Comparison of ENCODE assay signal across 8 cellular contexts in genomic region chr11:134034496-134035381, GRCh38. TPM values are rescaled to one million over a fixed set of nuclear protein-coding genes. Genes with fewer than 3 reads are reported as not detected.
DNase-seq lines count a peak whose midpoint lies in the region; ATAC-seq, FAIRE-seq and TF ChIP-seq lines count a peak whose summit lies in the region.

No MANE protein-coding gene starts in this region.

- H3K27ac ChIP-seq in Karpas-422 (ENCODE audit: low read length) (peak overlapping the region; percentile 73), astrocyte (ENCODE audit: low read depth, low read length) (no peak overlapping the region), PC-9 (no peak overlapping the region)

- H2AFZ ChIP-seq in Karpas-422 (ENCODE audit: low read length) (no peak overlapping the region), astrocyte (ENCODE audit: low read depth, low read length) (peak overlapping the region; percentile 53), PC-9 (no peak overlapping the region)

- no peak for TF ChIP-seq CTCF in astrocyte (IDR thresholded peaks at IDR 0.05; ENCODE audit: insufficient read depth, low read depth, low read length)
- no peak for TF ChIP-seq CTCF in PC-9 (conservative IDR thresholded peaks at IDR 0.05)

- H3K4me1 Mint-ChIP-seq in astrocyte (ENCODE audit: low read depth, unreplicated experiment) (peaks cover 37% of the 10 kb centered on the region), naive B cell (peaks cover 9 to 26% (median 21%) of the 10 kb centered on the region in 3 donors)

- POLR2A ChIA-PET in PC-9 (lab: Charles Lee; ENCODE audit: unreplicated experiment): no interaction called here

- H3K79me2 ChIP-seq in Karpas-422 (ENCODE audit: low read length) (no peaks in the 10 kb centered on the region), astrocyte (ENCODE audit: insufficient read depth, low read length) (no peaks in the 10 kb centered on the region), PC-9 (ENCODE audit: low read depth) (no peaks in the 10 kb centered on the region)

- no peaks in the 10 kb centered on the region for H3K9me2 ChIP-seq in Karpas-422 (replicated peaks; ENCODE audit: insufficient read depth, low read length)
- H3K9me2 ChIP-seq in PC-9 (ENCODE audit: insufficient read depth): no peaks in the 10 kb centered on the region

- H3K9me3 Mint-ChIP-seq in astrocyte (ENCODE audit: unreplicated experiment) (no peaks in the 10 kb centered on the region), naive B cell (no peaks in the 10 kb centered on the region)

- DNase-seq in AG08395 (ENCODE audit: low spot score): peak; percentile 30
- no peak for DNase-seq in Karpas-422
- no peak for DNase-seq in astrocyte (ENCODE audit: low read depth)
- no peak for DNase-seq in naive B cell
- no peak for DNase-seq in PC-9
- no peak for DNase-seq in NCI-H748 (lab: John Stamatoyannopoulos, UW; ENCODE audit: unreplicated experiment)
- DNase-seq in iPS-NIHi7 (ENCODE audit: extremely low spot score): no peak

- H3K9ac ChIP-seq in Karpas-422 (ENCODE audit: low read length): peak overlapping the region; percentile 66
- H3K9ac ChIP-seq in astrocyte (ENCODE audit: low read length): no peak overlapping the region

- ATAC-seq in naive B cell (ENCODE audit: low read depth in 2 of 2) (no peak), GM18517 (IDR thresholded peaks at IDR 0.05; ENCODE audit: unreplicated experiment) (no peak)

- intact Hi-C loops in PC-9 (cut with micrococcal nuclease; ENCODE audit: unreplicated experiment): no loop called here

- peaks cover 79% of the 10 kb centered on the region for H3K4me1 ChIP-seq in Karpas-422 (ENCODE audit: low read length)
- H3K4me1 ChIP-seq in astrocyte (ENCODE audit: insufficient read depth, low read length): peaks cover 28% of the 10 kb centered on the region
- no peaks in the 10 kb centered on the region for H3K4me1 ChIP-seq in PC-9 (replicated peaks; ENCODE audit: insufficient read depth)

- H4K20me1 ChIP-seq in Karpas-422 (ENCODE audit: insufficient read depth, low read depth, low read length): no peaks in the 10 kb centered on the region
- H4K20me1 ChIP-seq in astrocyte (ENCODE audit: insufficient read depth, low read length): no peaks in the 10 kb centered on the region
- H4K20me1 ChIP-seq in PC-9 (ENCODE audit: insufficient read depth): no peaks in the 10 kb centered on the region

- peak overlapping the region; percentile 49; the same call in 1 of the 2 replicates for H3K4me3 ChIP-seq in Karpas-422 (ENCODE audit: low read length)
- no peak overlapping the region for H3K4me3 ChIP-seq in astrocyte (ENCODE audit: insufficient read depth, low read depth, low read length)
- H3K4me3 ChIP-seq in PC-9: no peak overlapping the region

- CTCF ChIA-PET in PC-9 (lab: Charles Lee): no interaction called here

- H3K27me3 ChIP-seq in Karpas-422 (ENCODE audit: low read length) (no peaks in the 10 kb centered on the region), astrocyte (ENCODE audit: insufficient read depth, low read length) (peaks cover 10% of the 10 kb centered on the region), PC-9 (ENCODE audit: insufficient read depth, low read depth) (peaks cover 98% of the 10 kb centered on the region)

- H3K27ac Mint-ChIP-seq in astrocyte (ENCODE audit: unreplicated experiment) (peak overlapping the region; percentile 80), naive B cell (peak overlapping the region in 1 of 6 donors; percentile 75)

- H3K27me3 Mint-ChIP-seq in astrocyte (ENCODE audit: low read depth, unreplicated experiment): peaks cover 21% of the 10 kb centered on the region
- peaks cover 18 to 57% (median 44%) of the 10 kb centered on the region in 3 donors for H3K27me3 Mint-ChIP-seq in naive B cell

- H3K36me3 Mint-ChIP-seq in astrocyte (ENCODE audit: low read depth, unreplicated experiment) (no peaks in the 10 kb centered on the region), naive B cell (no peaks in the 10 kb centered on the region)

- no peaks in the 10 kb centered on the region for H3K36me3 ChIP-seq in Karpas-422 (ENCODE audit: insufficient read depth, low read length)
- H3K36me3 ChIP-seq in astrocyte (ENCODE audit: insufficient read depth, low read length): no peaks in the 10 kb centered on the region
- no peaks in the 10 kb centered on the region for H3K36me3 ChIP-seq in PC-9 (ENCODE audit: low read depth)

- FAIRE-seq in astrocyte (lab: Jason Lieb, UNC): no peak

- H3K9me3 ChIP-seq in Karpas-422 (ENCODE audit: low read length) (no peaks in the 10 kb centered on the region), astrocyte (ENCODE audit: insufficient read depth, low read depth, low read length) (no peaks in the 10 kb centered on the region), PC-9 (ENCODE audit: insufficient read depth, low read depth) (no peaks in the 10 kb centered on the region)

- peak overlapping the region; percentile 60 for H3K4me2 ChIP-seq in Karpas-422 (ENCODE audit: low read depth, low read length, poor library complexity, severe bottlenecking)
- peak overlapping the region; percentile 76 for H3K4me2 ChIP-seq in astrocyte (ENCODE audit: low read length)
- H3K4me2 ChIP-seq in PC-9: no peak overlapping the region

- no TSS peak for BruUV-seq in PC-9 (replicated peaks; lab: Mats Ljungman, UMichigan)

- H3K4me3 Mint-ChIP-seq in astrocyte (ENCODE audit: unreplicated experiment): no peak overlapping the region
- H3K4me3 Mint-ChIP-seq in naive B cell: peak overlapping the region in 6 of 8 donors; percentile 30 to 96 (median 92)

- no peaks in the 10 kb centered on the region for H3F3A ChIP-seq in PC-9 (ENCODE audit: insufficient read depth, low read depth)

RNA-seq across cellular contexts. Expression of gene JAM3, which starts 34.1 kb away (rescaled TPM):
- 0.65 and 4.8 TPM in 2 replicates for total RNA-seq in Karpas-422 (2014; rRNA removed; shearing (Covaris generic); ENCODE audit: low replicate concordance)
- total RNA-seq in astrocyte (88.3 and 88.4 TPM in 2 replicates), PC-9 (2021) (not detected in 2 replicates)
- polyA plus RNA-seq in naive B cell (ENCODE audit: low read depth in 6 of 6): 10 to 100 TPM in 1 of 6 donors, 1 to 10 TPM in 5; 5.3 to 10.6 (median 6.5) TPM

Comparison
In these comparisons a context has a peak if more than half of its experiments do, and no peak if none do; other contexts are left out.
1. RNA of gene JAM3, which starts 34.1 kb away (total RNA-seq): 88.3 to 88.4 TPM in astrocyte; 0.65 to 4.8 TPM in Karpas-422 and not detected in PC-9; every median in the first group is over 10 times any median in the second.